In genomic region chr11:14420223-14420622, GRCh38 we compare ENCODE assay signal across 1 cellular context.
TF ChIP-seq lines count a peak whose summit lies in the region.

No MANE protein-coding gene starts in this region.

TF ChIP-seq in IMR-90, 13 proteins besides CTCF, POLR2A, EP300 and RAD21:
- TF ChIP-seq NFE2L2 (IDR thresholded peaks at IDR 0.05; ENCODE audit: low read depth, low read length) (no peak), CHD1 (IDR thresholded peaks at IDR 0.05; ENCODE audit: low read depth, low read length) (no peak), BHLHE40 (IDR thresholded peaks at IDR 0.05; ENCODE audit: low read depth, low read length) (no peak), MAFK (IDR thresholded peaks at IDR 0.05; ENCODE audit: low read depth, low read length) (no peak), MXI1 (IDR thresholded peaks at IDR 0.05; ENCODE audit: borderline replicate concordance, low read depth, low read length) (no peak), RCOR1 (IDR thresholded peaks at IDR 0.05; ENCODE audit: insufficient replicate concordance, low read length) (no peak), USF2 (IDR thresholded peaks at IDR 0.05; ENCODE audit: low read depth, low read length) (no peak), RFX5 (IDR thresholded peaks at IDR 0.05; ENCODE audit: low read depth, low read length) (no peak), MAZ (IDR thresholded peaks at IDR 0.05; ENCODE audit: borderline replicate concordance, low read depth, low read length) (no peak), ELK1 (IDR thresholded peaks at IDR 0.05; ENCODE audit: borderline replicate concordance, low read depth, low read length) (no peak), CEBPB (IDR thresholded peaks at IDR 0.05; ENCODE audit: low read depth, low read length) (no peak), SMC3 (IDR thresholded peaks at IDR 0.05; ENCODE audit: low read depth, low read length) (no peak), FOS (IDR thresholded peaks at IDR 0.05; ENCODE audit: low read depth, low read length) (no peak)
